12 cellular contexts compared by ENCODE assay signal in the genomic region with DNA sequence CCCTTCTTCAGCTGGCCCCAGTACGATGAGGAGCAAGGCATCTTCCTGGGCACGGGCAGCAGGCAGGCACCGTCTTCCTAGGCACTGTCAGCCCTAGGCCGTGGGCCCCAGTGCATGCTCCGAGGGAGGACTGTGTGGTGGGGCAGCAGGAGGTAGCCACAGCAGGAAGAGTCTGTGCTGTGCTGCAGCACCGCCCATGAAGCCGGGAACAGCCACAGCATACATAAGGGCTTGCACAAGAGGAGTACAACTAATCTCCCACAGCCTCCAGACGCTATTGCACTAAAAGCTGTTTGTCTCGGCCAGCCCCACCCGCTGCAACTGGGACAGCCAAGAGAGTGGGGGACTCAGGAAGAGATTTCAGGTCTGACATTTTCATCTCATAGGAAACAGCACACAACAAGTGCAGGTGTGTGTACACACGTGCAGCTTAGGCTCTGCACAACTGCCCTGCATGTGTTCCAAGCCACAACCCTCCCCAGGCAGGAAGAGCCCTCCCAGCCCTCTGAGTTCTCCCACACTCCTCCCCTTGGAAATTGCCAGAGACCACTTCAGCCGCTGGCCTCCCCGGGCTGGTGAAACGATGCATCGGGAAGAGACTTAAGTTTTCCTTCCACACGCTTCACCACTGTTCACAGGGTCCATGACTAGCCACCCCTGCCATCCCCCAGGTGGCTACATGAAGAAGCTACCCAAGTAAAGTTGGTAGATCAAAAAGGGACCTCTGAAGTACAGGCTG.
DNase-seq lines count a peak whose midpoint lies in the region; ATAC-seq, FAIRE-seq and TF ChIP-seq lines count a peak whose summit lies in the region.
"Had no signal": no experiment of that assay in that cellular context is flagged by ENCODE, and none has a peak within 500 bp of the region (broad histone marks: within the 10 kb centered on the region; RNA-seq: fewer than 3 reads in every experiment).

No MANE protein-coding gene starts in this region.

- peak; percentile 46 for DNase-seq in NOMO-1 treated with dmso at 0.1 percent for 144 hours (lab: John Stamatoyannopoulos, UW; ENCODE audit: unreplicated experiment)
- DNase-seq in HepG2 (ENCODE audit: low spot score), result peak; percentile 8
- DNase-seq in testis, result peak; percentile 55
- no peak for DNase-seq in HTR-8/SVneo (ENCODE audit: insufficient read length, low spot score)
- no peak for DNase-seq in progenitor cell of endocrine pancreas (ENCODE audit: low spot score, unreplicated experiment)
- DNase-seq: activated naive CD4-positive, alpha-beta T cell treated with Interleukin-2 at 50 U/mL for 16 hours; foreskin melanocyte; NCI-H1417; T-cell had no signal

- TF ChIP-seq POLR2A in HepG2 (IDR thresholded peaks at IDR 0.05; ENCODE audit: insufficient read depth in 1 of 2, low read depth in 2 of 2, low read length in 2 of 2) (no peak), testis (IDR thresholded peaks at IDR 0.05) (no peak)

- no peaks in the 10 kb centered on the region for H4K20me1 ChIP-seq in HepG2 (ENCODE audit: insufficient read depth, low read length)

- H3K4me2 ChIP-seq in HepG2 (ENCODE audit: low read depth, low read length), result no peak overlapping the region

- intact Hi-C loops in HepG2 (cut with micrococcal nuclease; ENCODE audit: unreplicated experiment) (no loop called here), testis (cut with DNase I; ENCODE audit: low total_unique reads) (no loop called here)

- BruUV-seq in HepG2 (replicated peaks; lab: Mats Ljungman, UMichigan), result no TSS peak

- FAIRE-seq in HepG2 (lab: Jason Lieb, UNC) (no peak), HTR-8/SVneo (lab: Jason Lieb, UNC) (no peak)

- peaks cover 19% of the 10 kb centered on the region for H3K36me3 Mint-ChIP-seq in progenitor cell of endocrine pancreas (ENCODE audit: insufficient read depth)
- H3K36me3 Mint-ChIP-seq: T-cell had no signal

- WGBS in HepG2 (ENCODE audit: low lambda C conversion rate), result 79% methylated on average over 5 of the region's 16 CpGs
- WGBS in testis, 2 donors, result 54 to 56% methylated on average over 8 to 16 of the region's 16 CpGs

- no peaks in the 10 kb centered on the region for H3K27me3 Mint-ChIP-seq in progenitor cell of endocrine pancreas
- H3K27me3 Mint-ChIP-seq: T-cell had no signal

- H3K9ac ChIP-seq in HepG2 (ENCODE audit: insufficient read depth, low read depth, low read length), result no peak overlapping the region

- H3K4me1 ChIP-seq in HepG2 (ENCODE audit: insufficient read depth, low read length) (peaks cover 14% of the 10 kb centered on the region), testis (peaks cover 22% of the 10 kb centered on the region)

- TF ChIP-seq EP300 in HepG2 (IDR thresholded peaks at IDR 0.05; ENCODE audit: low read depth in 2 of 2, low read length in 2 of 2), result no peak
- TF ChIP-seq EP300 in HepG2 (CRISPR knock-in tag; IDR thresholded peaks at IDR 0.05; ENCODE audit: borderline replicate concordance), result no peak

- in situ Hi-C loops in HepG2 (cut with HindIII; ENCODE audit: extremely low pct_ligation_motif_present, low pct_unique_long_range_greater_than_20kb), result no loop called here

- no peak overlapping the region for H3K4me3 Mint-ChIP-seq in progenitor cell of endocrine pancreas (ENCODE audit: low read depth)
- H3K4me3 Mint-ChIP-seq: nephron, T-cell had no signal

- no peak for TF ChIP-seq RAD21 in HepG2 (CRISPR knock-in tag; IDR thresholded peaks at IDR 0.05)

- CTCF ChIA-PET in HepG2 (lab: Yijun Ruan, JAX; ENCODE audit: low intra/inter-chr PET ratio, low total read pairs), result no interaction called here

- H3K27me3 ChIP-seq in HepG2 (ENCODE audit: control insufficient read depth in 1 of 2, insufficient read depth in 2 of 2, low read length in 2 of 2), result no peaks in the 10 kb centered on the region
- no peaks in the 10 kb centered on the region for H3K27me3 ChIP-seq in testis

- H3K9me3 Mint-ChIP-seq in progenitor cell of endocrine pancreas (ENCODE audit: low read depth), result no peaks in the 10 kb centered on the region
- H3K9me3 Mint-ChIP-seq: nephron, T-cell had no signal

- peak; percentile 56 for ATAC-seq in HepG2
- ATAC-seq in HG03095 (IDR thresholded peaks at IDR 0.05; ENCODE audit: unreplicated experiment), result no peak

- H3K27ac Mint-ChIP-seq in progenitor cell of endocrine pancreas, result no peak overlapping the region
- H3K27ac Mint-ChIP-seq: nephron, T-cell had no signal

- TF ChIP-seq CTCF in HepG2 (CRISPR knock-in tag; IDR thresholded peaks at IDR 0.05), result no peak
- no peak for TF ChIP-seq CTCF in testis (IDR thresholded peaks at IDR 0.05)
- no peak for TF ChIP-seq CTCF in progenitor cell of endocrine pancreas (IDR thresholded peaks at IDR 0.05; ENCODE audit: unreplicated experiment)

- H3K36me3 ChIP-seq in HepG2 (replicated peaks in 1 of 2; ENCODE audit: control insufficient read depth in 1 of 2, insufficient read depth in 2 of 2, low read length in 2 of 2) (no peaks in the 10 kb centered on the region), testis (ENCODE audit: low read depth, missing control alignments) (no peaks in the 10 kb centered on the region)

- H3K9me3 ChIP-seq in HepG2 (ENCODE audit: low read length) (no peaks in the 10 kb centered on the region), testis (no peaks in the 10 kb centered on the region)

- POLR2A ChIA-PET in HepG2 (lab: Yijun Ruan, JAX), result no interaction called here

- H3K4me1 Mint-ChIP-seq in progenitor cell of endocrine pancreas (ENCODE audit: low read depth), result peaks cover 2% of the 10 kb centered on the region

- H3K4me3 ChIP-seq in HepG2 (replicated peaks in 1 of 3; ENCODE audit: insufficient read depth in 1 of 3, low read depth in 2 of 3, low read length in 3 of 3), result no peak overlapping the region
- H3K4me3 ChIP-seq in testis, result no peak overlapping the region

- no peaks in the 10 kb centered on the region for H3K79me2 ChIP-seq in HepG2 (ENCODE audit: insufficient read depth, low read length)

- H3K27ac ChIP-seq in cingulate gyrus (ENCODE audit: low read depth, low read length), result peak overlapping the region; percentile 32
- H3K27ac ChIP-seq in HepG2 (ENCODE audit: extremely low read length, insufficient read depth, low read length), result no peak overlapping the region
- H3K27ac ChIP-seq in testis, result peak overlapping the region in 1 of 2 donors; percentile 71

- no peak overlapping the region for H2AFZ ChIP-seq in HepG2 (ENCODE audit: low read length)

TF ChIP-seq in HepG2, 621 proteins besides CTCF, POLR2A, EP300 and RAD21 (continues in another document):
- TF ChIP-seq ZNF674 (CRISPR knock-in tag; IDR thresholded peaks at IDR 0.05; ENCODE audit: low read depth), result no peak
- TF ChIP-seq GMEB1 (CRISPR knock-in tag; IDR thresholded peaks at IDR 0.05; ENCODE audit: borderline replicate concordance), result no peak
- no peak for TF ChIP-seq U2AF1 (optimal IDR thresholded peaks at IDR 0.05; ENCODE audit: low read depth, low read length)
- TF ChIP-seq SALL2 (CRISPR knock-in tag; IDR thresholded peaks at IDR 0.05), result no peak
- TF ChIP-seq MED13 (CRISPR knock-in tag; IDR thresholded peaks at IDR 0.05), result no peak
- no peak for TF ChIP-seq PATZ1 (CRISPR knock-in tag; IDR thresholded peaks at IDR 0.05)
- no peak for TF ChIP-seq ZNF101 (CRISPR knock-in tag; IDR thresholded peaks at IDR 0.05; ENCODE audit: borderline replicate concordance, low read depth)
- no peak for TF ChIP-seq TCF12 (IDR thresholded peaks at IDR 0.05)
- TF ChIP-seq TCF12 (CRISPR knock-in tag; IDR thresholded peaks at IDR 0.05), result no peak
- TF ChIP-seq ZNF296 (CRISPR knock-in tag; conservative IDR thresholded peaks at IDR 0.05), result no peak
- TF ChIP-seq, protein P1, sequence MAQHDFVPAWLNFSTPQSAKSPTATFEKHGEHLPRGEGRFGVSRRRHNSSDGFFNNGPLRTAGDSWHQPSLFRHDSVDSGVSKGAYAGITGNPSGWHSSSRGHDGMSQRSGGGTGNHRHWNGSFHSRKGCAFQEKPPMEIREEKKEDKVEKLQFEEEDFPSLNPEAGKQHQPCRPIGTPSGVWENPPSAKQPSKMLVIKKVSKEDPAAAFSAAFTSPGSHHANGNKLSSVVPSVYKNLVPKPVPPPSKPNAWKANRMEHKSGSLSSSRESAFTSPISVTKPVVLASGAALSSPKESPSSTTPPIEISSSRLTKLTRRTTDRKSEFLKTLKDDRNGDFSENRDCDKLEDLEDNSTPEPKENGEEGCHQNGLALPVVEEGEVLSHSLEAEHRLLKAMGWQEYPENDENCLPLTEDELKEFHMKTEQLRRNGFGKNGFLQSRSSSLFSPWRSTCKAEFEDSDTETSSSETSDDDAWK (CRISPR knock-in tag; IDR thresholded peaks at IDR 0.05), result no peak
- TF ChIP-seq NR2C2 (CRISPR knock-in tag; IDR thresholded peaks at IDR 0.05; ENCODE audit: borderline replicate concordance), result no peak
- TF ChIP-seq FIP1L1 (IDR thresholded peaks at IDR 0.05; ENCODE audit: borderline replicate concordance, insufficient read depth, low read depth, low read length), result no peak
- no peak for TF ChIP-seq ZNF562 (CRISPR knock-in tag; IDR thresholded peaks at IDR 0.05; ENCODE audit: borderline replicate concordance)
- no peak for TF ChIP-seq ZNF782 (CRISPR knock-in tag; IDR thresholded peaks at IDR 0.05; ENCODE audit: borderline replicate concordance)

Comparison
In these comparisons a context has a peak if more than half of its experiments do, and no peak if none do; other contexts are left out.
1. DNase-seq: peak in NOMO-1 treated with dmso at 0.1 percent for 144 hours (single experiment), HepG2 (single experiment) and testis (single experiment); none in HTR-8/SVneo (single experiment) and progenitor cell of endocrine pancreas (single experiment).